Comparison of ENCODE assay signal across 8 cellular contexts in genomic region chr14:63840981-63841380, GRCh38. TPM values are rescaled to one million over a fixed set of nuclear protein-coding genes. Genes with fewer than 3 reads are reported as not detected.
DNase-seq lines count a peak whose midpoint lies in the region; ATAC-seq, FAIRE-seq and TF ChIP-seq lines count a peak whose summit lies in the region.

No MANE protein-coding gene starts in this region.

- H2BK12ac ChIP-seq in H1 (ENCODE audit: low read depth, low read length), result no peak overlapping the region

- no peak overlapping the region for H2BK5ac ChIP-seq in H1 (ENCODE audit: low read depth, low read length)

- no peak overlapping the region for H3K27ac ChIP-seq in H1 (ENCODE audit: low read depth, low read length)

- H3K27me3 Mint-ChIP-seq in activated CD4-positive, alpha-beta T cell treated with anti-CD3 and anti-CD28 coated beads, Interleukin-2, amount 10 ng/mL, durations not matched to agents 24 days and 14 days, result peaks cover 3% of the 10 kb centered on the region

- no peak overlapping the region for H3K23ac ChIP-seq in H1 (ENCODE audit: insufficient read length)

- no peaks in the 10 kb centered on the region for H3K23me2 ChIP-seq in H1 (ENCODE audit: low read depth, low read length)

- no peak overlapping the region for H3K4me3 Mint-ChIP-seq in activated CD4-positive, alpha-beta T cell treated with anti-CD3 and anti-CD28 coated beads, Interleukin-2, amount 10 ng/mL, durations not matched to agents 24 days and 14 days

- no peak overlapping the region for H3K27ac Mint-ChIP-seq in activated CD4-positive, alpha-beta T cell treated with anti-CD3 and anti-CD28 coated beads, Interleukin-2, amount 10 ng/mL, durations not matched to agents 24 days and 14 days

- no peaks in the 10 kb centered on the region for H3K79me1 ChIP-seq in H1 (ENCODE audit: low read depth, low read length)

- POLR2A ChIA-PET in H1 (lab: Charles Lee; ENCODE audit: partially characterized antibody), result no interaction called here

- peaks cover 3% of the 10 kb centered on the region for H3K4me1 Mint-ChIP-seq in activated CD4-positive, alpha-beta T cell treated with anti-CD3 and anti-CD28 coated beads, Interleukin-2, amount 10 ng/mL, durations not matched to agents 24 days and 14 days

- TF ChIP-seq POLR2A in H1 (IDR thresholded peaks at IDR 0.05; ENCODE audit: control extremely low read depth in 1 of 2, low read depth in 2 of 2, low read length in 2 of 2), result no peak

- H3K4me2 ChIP-seq in H1 (ENCODE audit: insufficient read depth in 1 of 2, low read depth in 2 of 2, low read length in 2 of 2), result no peak overlapping the region

- H2BK15ac ChIP-seq in H1 (ENCODE audit: low read length), result no peak overlapping the region

- H3K4ac ChIP-seq in H1 (replicated peaks; ENCODE audit: insufficient read length, low read depth, low read length), result no peak overlapping the region

- no peaks in the 10 kb centered on the region for H3K4me1 ChIP-seq in H1 (replicated peaks in 1 of 4; ENCODE audit: control insufficient read depth in 3 of 4, insufficient read depth in 4 of 4, low read length in 3 of 4)

- no peaks in the 10 kb centered on the region for H3K27me3 ChIP-seq in H1 (replicated peaks in 1 of 4; ENCODE audit: control insufficient read depth in 3 of 4, extremely low read depth in 1 of 4, insufficient read depth in 3 of 4, low read length in 3 of 4)

- WGBS in H1 (ENCODE audit: extremely low coverage in 1 of 2, insufficient coverage in 1 of 2, insufficient read length in 1 of 2, insufficient replicate concordance in 2 of 2, low coverage in 1 of 2, low lambda C conversion rate in 2 of 2, missing lambda C conversion rate in 1 of 2), 2 experiments, result 36% methylated on average over 1 of the region's 1 CpG; no CpG with 5 or more reads in 1 of the 2 experiments

- H2AK5ac ChIP-seq in H1 (ENCODE audit: low read depth, low read length), result peak overlapping the region; percentile 90; the same call in 1 of the 2 replicates

- CTCF ChIA-PET in H1 (lab: Charles Lee; ENCODE audit: partially characterized antibody), result interaction anchor here (0.6 to 2.1 kb wide), 6 partner anchors 10 to 359 kb away, joined by 3 to 4 read pairs (median 3); no protein-coding TSS in a partner anchor

- no peak overlapping the region for H3K18ac ChIP-seq in H1 (ENCODE audit: extremely low read depth, low read length)

- no peak overlapping the region for H2BK120ac ChIP-seq in H1 (replicated peaks; ENCODE audit: low read depth, low read length)

- H3K4me3 ChIP-seq in H1 (ENCODE audit: extremely low read depth in 1 of 4, insufficient read depth in 2 of 4, low read depth in 3 of 4, low read length in 4 of 4), result no peak overlapping the region

- TF ChIP-seq EP300 in H1 (IDR thresholded peaks at IDR 0.05; ENCODE audit: borderline replicate concordance in 1 of 2, low read depth in 2 of 2, low read length in 2 of 2), result no peak

- no peak overlapping the region for H3K56ac ChIP-seq in H1 (replicated peaks; ENCODE audit: insufficient read length, low read depth, low read length)

- intact Hi-C loops in activated CD4-positive, alpha-beta T cell treated with anti-CD3 and anti-CD28 coated beads, Interleukin-2, amount 10 ng/mL, durations not matched to agents 24 days and 14 days (cut with micrococcal nuclease), result no loop called here

- H3K9me3 Mint-ChIP-seq in activated CD4-positive, alpha-beta T cell treated with anti-CD3 and anti-CD28 coated beads, Interleukin-2, amount 10 ng/mL, durations not matched to agents 24 days and 14 days, result peaks cover 4% of the 10 kb centered on the region

- DNase-seq in GM20000 (ENCODE audit: low spot score) (no peak), H1 (ENCODE audit: low read depth in 1 of 2, low spot score in 2 of 2) (peak in 1 of 2 experiments; percentile 89), kidney glomerular epithelial cell (lab: John Stamatoyannopoulos, UW) (no peak)
- DNase-seq in activated CD4-positive, alpha-beta T cell treated with anti-CD3 and anti-CD28 coated beads, Interleukin-2, amount 10 ng/mL, durations not matched to agents 24 days and 14 days, result peak; percentile 87
- peak; percentile 28 to 42 for DNase-seq in stimulated activated CD4-positive, alpha-beta T cell treated with anti-CD3 and anti-CD28 coated beads, Interleukin-4, amount 100 ng/mL, for 48 hours (ENCODE audit: low read depth in 2 of 2)

- no peaks in the 10 kb centered on the region for H4K20me1 ChIP-seq in H1 (replicated peaks in 1 of 2; ENCODE audit: control insufficient read depth in 1 of 2, insufficient read depth in 2 of 2, low read length in 2 of 2)

- ATAC-seq in HG03045 (IDR thresholded peaks at IDR 0.05; ENCODE audit: unreplicated experiment) (no peak), HG03432 (IDR thresholded peaks at IDR 0.05; ENCODE audit: unreplicated experiment) (no peak), HG02623 (IDR thresholded peaks at IDR 0.05; ENCODE audit: unreplicated experiment) (no peak)

- H3K36me3 Mint-ChIP-seq in activated CD4-positive, alpha-beta T cell treated with anti-CD3 and anti-CD28 coated beads, Interleukin-2, amount 10 ng/mL, durations not matched to agents 24 days and 14 days (ENCODE audit: low read depth), result peaks cover 2% of the 10 kb centered on the region

- H2BK20ac ChIP-seq in H1 (ENCODE audit: low read length), result no peak overlapping the region

- H4K5ac ChIP-seq in H1 (ENCODE audit: insufficient read length, low read depth, low read length), result no peak overlapping the region

- H3K14ac ChIP-seq in H1 (ENCODE audit: insufficient read length), result no peak overlapping the region

- TF ChIP-seq RAD21 in H1 (IDR thresholded peaks at IDR 0.05 in 1 of 2, conservative IDR thresholded peaks at IDR 0.05 in 1 of 2; ENCODE audit: low read depth in 2 of 2, low read length in 2 of 2), result peak; percentile 86 to 90

- H4K91ac ChIP-seq in H1 (replicated peaks; ENCODE audit: insufficient read length, low read length), result no peak overlapping the region

- H3K9me3 ChIP-seq in H1 (ENCODE audit: insufficient read depth in 2 of 2, low read depth in 1 of 2, low read length in 1 of 2), result peaks cover 0 to 6% of the 10 kb centered on the region in 2 experiments; a peak in 1 of 4 replicates

- no peak overlapping the region for H4K8ac ChIP-seq in H1 (ENCODE audit: extremely low read depth, insufficient read depth, low read length)

- TF ChIP-seq CTCF in GM20000 (IDR thresholded peaks at IDR 0.05; ENCODE audit: extremely low read depth, missing control alignments), result peak; percentile 6
- TF ChIP-seq CTCF in H1 (IDR thresholded peaks at IDR 0.05; ENCODE audit: control extremely low read depth in 1 of 3, insufficient read depth in 1 of 3, low read depth in 1 of 3, low read length in 3 of 3), result peak; percentile 59 to 91 (median 64)

- no peak overlapping the region for H2AFZ ChIP-seq in H1 (ENCODE audit: low read length)

- H3K9ac ChIP-seq in H1 (replicated peaks in 1 of 4; ENCODE audit: extremely low read depth in 1 of 4, low read depth in 3 of 4, low read length in 3 of 4), result no peak overlapping the region

- FAIRE-seq in H1 (lab: Jason Lieb, UNC), result no peak

- no peaks in the 10 kb centered on the region for H3K79me2 ChIP-seq in H1 (ENCODE audit: control insufficient read depth in 1 of 2, insufficient read depth in 2 of 2, low read length in 2 of 2)

- H3K36me3 ChIP-seq in H1 (ENCODE audit: control insufficient read depth in 2 of 4, insufficient read depth in 4 of 4, low read length in 3 of 4), result no peaks in the 10 kb centered on the region

TF ChIP-seq in H1, 55 proteins besides CTCF, POLR2A, EP300 and RAD21:
- TF ChIP-seq RFX5 (IDR thresholded peaks at IDR 0.05; ENCODE audit: borderline replicate concordance, low read depth, low read length), result no peak
- no peak for TF ChIP-seq RNF2 (IDR thresholded peaks at IDR 0.05; ENCODE audit: borderline replicate concordance, low read depth, low read length, missing control alignments, poor library complexity, severe bottlenecking)
- no peak for TF ChIP-seq CBX5 (IDR thresholded peaks at IDR 0.05; ENCODE audit: low read depth, low read length)
- no peak for TF ChIP-seq SRF (IDR thresholded peaks at IDR 0.05; ENCODE audit: low read depth, low read length)
- TF ChIP-seq TEAD4 (IDR thresholded peaks at IDR 0.05; ENCODE audit: low read depth, low read length), result no peak
- no peak for TF ChIP-seq BACH1 (IDR thresholded peaks at IDR 0.05; ENCODE audit: low read length)
- no peak for TF ChIP-seq CHD2 (IDR thresholded peaks at IDR 0.05; ENCODE audit: low read length)
- no peak for TF ChIP-seq CTBP2 (IDR thresholded peaks at IDR 0.05; ENCODE audit: borderline replicate concordance, insufficient read depth, insufficient read length, low read length)
- no peak for TF ChIP-seq TAF1 (IDR thresholded peaks at IDR 0.05; ENCODE audit: low read depth, low read length)
- no peak for TF ChIP-seq TAF7 (optimal IDR thresholded peaks at IDR 0.05; ENCODE audit: borderline replicate concordance, low read depth, low read length)
- TF ChIP-seq YY1 (IDR thresholded peaks at IDR 0.05; ENCODE audit: low read depth, low read length), result no peak
- no peak for TF ChIP-seq SP2 (IDR thresholded peaks at IDR 0.05; ENCODE audit: low read length)

RNA-seq across cellular contexts. Expression of gene SYNE2, which starts 11.8 kb away (rescaled TPM):
- 22.0 and 22.4 TPM in 2 replicates for total RNA-seq in activated CD4-positive, alpha-beta T cell treated with anti-CD3 and anti-CD28 coated beads, Interleukin-2, amount 10 ng/mL, durations not matched to agents 24 days and 14 days
- total RNA-seq in H1 (2021; fragmentation: NEBNext Ultra II Directional; extraction: Animal tissue kit (Norgen Biotek cat#: 25700)), result 43.6 and 46.1 TPM in 2 replicates
- 32.6 and 44.3 TPM in 2 replicates for polyA plus RNA-seq in H1 (2011; rRNA removed)
- 26.1 TPM for polyA plus RNA-seq in H1 (2011; cell fraction: cytosol; rRNA removed)
- polyA plus RNA-seq in H1 (2011; cell fraction: nucleus; rRNA removed), result 278 TPM
- polyA plus RNA-seq in H1 (2012, experiment 1 of 2), result 33.3 to 40.9 TPM (median 36.8 TPM) in 4 replicates
- polyA plus RNA-seq in H1 (2012, experiment 2 of 2), result 3.7 TPM
- polyA plus RNA-seq in H1 (2013, experiment 1 of 2), result 19.3 TPM
- 19.0 TPM for polyA plus RNA-seq in H1 (2013, experiment 2 of 2)
- 179 and 213 TPM in 2 replicates for polyA minus RNA-seq in H1 (2011; rRNA and poly(A)+ RNA removed)
- 53.7 TPM for polyA minus RNA-seq in H1 (2011; cell fraction: cytosol; rRNA and poly(A)+ RNA removed)
- polyA minus RNA-seq in H1 (2011; cell fraction: nucleus; rRNA and poly(A)+ RNA removed), result 393 TPM

Comparison
In these comparisons a context has a peak if more than half of its experiments do, and no peak if none do; other contexts are left out.
1. DNase-seq: peak in activated CD4-positive, alpha-beta T cell treated with anti-CD3 and anti-CD28 coated beads, Interleukin-2, amount 10 ng/mL, durations not matched to agents 24 days and 14 days (single experiment) and stimulated activated CD4-positive, alpha-beta T cell treated with anti-CD3 and anti-CD28 coated beads, Interleukin-4, amount 100 ng/mL, for 48 hours (2 of 2); none in GM20000 (single experiment) and kidney glomerular epithelial cell (single experiment).